ENCODE assay signal across 18 cellular contexts in genomic region chr16:84254080-84254479, GRCh38. TPM values are rescaled to one million over a fixed set of nuclear protein-coding genes. Genes with fewer than 3 reads are reported as not detected.
DNase-seq lines count a peak whose midpoint lies in the region; ATAC-seq and TF ChIP-seq lines count a peak whose summit lies in the region.
"Had no signal": no experiment of that assay in that cellular context is flagged by ENCODE, and none has a peak within 500 bp of the region (broad histone marks: within the 10 kb centered on the region; RNA-seq: fewer than 3 reads in every experiment).

No MANE protein-coding gene starts in this region.

- H3K79me2 ChIP-seq in hepatocyte = no peaks in the 10 kb centered on the region

- DNase-seq in NCI-H2171 treated with DMSO at 0.1 percent for 48 hours (lab: John Stamatoyannopoulos, UW) (peak; percentile 18), NCI-H2171 (lab: John Stamatoyannopoulos, UW) (no peak), amniotic epithelial cell (ENCODE audit: low read depth) (peak; percentile 18), hepatocyte (ENCODE audit: low spot score) (no peak), DMS79 treated with DMSO at 0.1 percent for 48 hours (lab: John Stamatoyannopoulos, UW) (no peak), NCI-H2081 (lab: John Stamatoyannopoulos, UW) (no peak), HuH-7.5 (ENCODE audit: low spot score) (no peak)
- DNase-seq in stimulated activated naive B cell treated with anti-CD40 and anti-IgM and Interleukin-4, amounts not matched to agents 10 μg/mL and 1 μg/mL and 100 μg/mL, for 72 hours = no peak
- DNase-seq: AML-193; Calu3; CD8-positive, alpha-beta T cell; DND-41; GDM1 had no signal

- H3K4me1 ChIP-seq in hepatocyte (ENCODE audit: insufficient read depth) = peaks cover 4% of the 10 kb centered on the region
- H3K4me1 ChIP-seq: A549 had no signal

- H3K27me3 Mint-ChIP-seq in stimulated activated naive B cell treated with anti-CD40 and anti-IgM and Interleukin-4, amounts not matched to agents 10 μg/mL and 1 μg/mL and 100 μg/mL, for 72 hours = peaks cover 21 to 36% of the 10 kb centered on the region in 2 donors

- H3K27me3 ChIP-seq in hepatocyte = no peaks in the 10 kb centered on the region

- no peak overlapping the region for H3K4me3 ChIP-seq in hepatocyte
- H3K4me3 ChIP-seq: A549, GM23338 had no signal

- H3K9me2 ChIP-seq in hepatocyte (replicated peaks; ENCODE audit: insufficient read depth) = no peaks in the 10 kb centered on the region

- H3K9me3 Mint-ChIP-seq in stimulated activated naive B cell treated with anti-CD40 and anti-IgM and Interleukin-4, amounts not matched to agents 10 μg/mL and 1 μg/mL and 100 μg/mL, for 72 hours = peaks cover 4 to 5% of the 10 kb centered on the region in 2 donors
- H3K9me3 Mint-ChIP-seq: CD8-positive, alpha-beta T cell had no signal

- H4K20me1 ChIP-seq in hepatocyte (ENCODE audit: insufficient read depth, poor library complexity, severe bottlenecking) = no peaks in the 10 kb centered on the region

- TF ChIP-seq CTCF in hepatocyte (IDR thresholded peaks at IDR 0.05; ENCODE audit: poor library complexity) = no peak

- peaks cover 0 to 3% of the 10 kb centered on the region in 2 donors for H3K36me3 Mint-ChIP-seq in stimulated activated naive B cell treated with anti-CD40 and anti-IgM and Interleukin-4, amounts not matched to agents 10 μg/mL and 1 μg/mL and 100 μg/mL, for 72 hours
- H3K36me3 Mint-ChIP-seq: CD8-positive, alpha-beta T cell had no signal

- no peak overlapping the region for H2AFZ ChIP-seq in hepatocyte
- H2AFZ ChIP-seq: GM23338 had no signal

- peak overlapping the region; percentile 28 for H3K27ac ChIP-seq in hepatocyte
- H3K27ac ChIP-seq: 22Rv1, A549 had no signal

- no peak overlapping the region for H3K4me3 Mint-ChIP-seq in stimulated activated naive B cell treated with anti-CD40 and anti-IgM and Interleukin-4, amounts not matched to agents 10 μg/mL and 1 μg/mL and 100 μg/mL, for 72 hours
- H3K4me3 Mint-ChIP-seq: CD8-positive, alpha-beta T cell; GM23338 had no signal

- no peaks in the 10 kb centered on the region for H3K36me3 ChIP-seq in hepatocyte (replicated peaks; ENCODE audit: insufficient read depth, low read depth)

- peaks cover 3 to 6% of the 10 kb centered on the region in 2 donors for H3K4me1 Mint-ChIP-seq in stimulated activated naive B cell treated with anti-CD40 and anti-IgM and Interleukin-4, amounts not matched to agents 10 μg/mL and 1 μg/mL and 100 μg/mL, for 72 hours

- H3K9me3 ChIP-seq in hepatocyte (ENCODE audit: low read depth) = no peaks in the 10 kb centered on the region

- no peak overlapping the region for H3K4me2 ChIP-seq in hepatocyte
- H3K4me2 ChIP-seq: A549, GM23338 had no signal

- no peak overlapping the region for H3K27ac Mint-ChIP-seq in stimulated activated naive B cell treated with anti-CD40 and anti-IgM and Interleukin-4, amounts not matched to agents 10 μg/mL and 1 μg/mL and 100 μg/mL, for 72 hours
- H3K27ac Mint-ChIP-seq: CD8-positive, alpha-beta T cell; GM23338 had no signal

- WGBS in hepatocyte (ENCODE audit: low lambda C conversion rate, missing lambda C conversion rate) = 18% methylated on average over 4 of the region's 4 CpGs

- peak; percentile 36 to 51 for ATAC-seq in stimulated activated naive B cell treated with anti-CD40 and anti-IgM and Interleukin-4, amounts not matched to agents 10 μg/mL and 1 μg/mL and 100 μg/mL, for 72 hours (replicated peaks)
- ATAC-seq: A549; CD8-positive, alpha-beta T cell; GM23338; HepG2 had no signal

RNA-seq across cellular contexts. Expression of gene KCNG4, which starts 14.3 kb away (rescaled TPM):
- total RNA-seq in hepatocyte = not detected in 2 replicates
- not detected in 2 replicates for polyA plus RNA-seq in hepatocyte
- total RNA-seq: Calu3; CD8-positive, alpha-beta T cell; HepG2 had no signal
- polyA plus RNA-seq: A549, BJ, GM23338, HepG2 had no signal

RNA-seq across cellular contexts. Expression of gene WFDC1, which starts 40.6 kb away (rescaled TPM):
- total RNA-seq in hepatocyte = 12.9 and 14.0 TPM in 2 replicates
- polyA plus RNA-seq in hepatocyte = 16.9 and 17.6 TPM in 2 replicates
- total RNA-seq: Calu3; CD8-positive, alpha-beta T cell; HepG2 had no signal
- polyA plus RNA-seq: A549, HepG2 had no signal

Comparison
In these comparisons a context has a peak if more than half of its experiments do, and no peak if none do; other contexts are left out.
1. DNase-seq: peak in NCI-H2171 treated with DMSO at 0.1 percent for 48 hours (single experiment) and amniotic epithelial cell (single experiment); none in NCI-H2171 (single experiment), hepatocyte (single experiment), stimulated activated naive B cell treated with anti-CD40 and anti-IgM and Interleukin-4, amounts not matched to agents 10 μg/mL and 1 μg/mL and 100 μg/mL, for 72 hours (single experiment), DMS79 treated with DMSO at 0.1 percent for 48 hours (single experiment), NCI-H2081 (0 of 2) and HuH-7.5 (single experiment).